In genomic region chr2:118186110-118186857, GRCh38 we compare ENCODE assay signal across 7 cellular contexts.
A peak's percentile ranks its signal among the peaks of the same experiment; 100 is the strongest.
DNase-seq lines count a peak whose midpoint lies in the region; ATAC-seq, FAIRE-seq and TF ChIP-seq lines count a peak whose summit lies in the region.

No MANE protein-coding gene starts in this region.

- intact Hi-C loops in K562 (cut with micrococcal nuclease), result no loop called here

- no peaks in the 10 kb centered on the region for H3K9me1 ChIP-seq in K562 (ENCODE audit: control insufficient read depth, insufficient read depth, low read length)

- H3K4me3 ChIP-seq in K562 (no peak overlapping the region), iPS-11a (ENCODE audit: low read depth, low read length) (peak overlapping the region; percentile 69), skeletal muscle cell (ENCODE audit: low read depth, low read length) (peak overlapping the region; percentile 67)

- H3K4me1 ChIP-seq in K562 (replicated peaks in 1 of 2; ENCODE audit: control insufficient read depth in 2 of 2, insufficient read depth in 2 of 2, low read length in 2 of 2), result peaks cover 0 to 9% of the 10 kb centered on the region in 2 experiments; a peak in 2 of 5 replicates

- ATAC-seq in GM18499 (IDR thresholded peaks at IDR 0.05; ENCODE audit: insufficient read depth, unreplicated experiment) (peak; percentile 84), HG02884 (IDR thresholded peaks at IDR 0.05; ENCODE audit: unreplicated experiment) (peak; percentile 88), K562 (no peak; the same call in 1 of the 3 replicates)

- no peaks in the 10 kb centered on the region for H3K9me3 ChIP-seq in K562 (replicated peaks; ENCODE audit: control insufficient read depth, insufficient read depth, low read depth, low read length)

- H3K79me2 ChIP-seq in K562 (ENCODE audit: control insufficient read depth, insufficient read depth, low read length), result no peaks in the 10 kb centered on the region

- no peak for TF ChIP-seq POLR2A in K562 (conservative IDR thresholded peaks at IDR 0.05)

- TF ChIP-seq EP300 in K562 (IDR thresholded peaks at IDR 0.05; ENCODE audit: low read length), result no peak

- POLR2A ChIA-PET in K562 (lab: Yijun Ruan, JAX), result no interaction called here

- BruUV-seq in K562 (replicated peaks; lab: Mats Ljungman, UMichigan), result no TSS peak

- CTCF ChIA-PET in K562 (lab: Yijun Ruan, JAX; ENCODE audit: low intra/inter-chr PET ratio), result no interaction called here

- no peak overlapping the region for H2AFZ ChIP-seq in K562 (ENCODE audit: low read depth, low read length)

- in situ Hi-C loops in K562 (cut with MboI), result no loop called here

- no peak for FAIRE-seq in K562 (lab: Jason Lieb, UNC)

- H3K36me3 ChIP-seq in K562 (ENCODE audit: control insufficient read depth, insufficient read depth, low read length), result no peaks in the 10 kb centered on the region

- no peak overlapping the region for H3K4me2 ChIP-seq in K562 (ENCODE audit: insufficient read depth, low read length)

- peaks cover 18 to 32% of the 10 kb centered on the region in 2 experiments; a peak in 4 of 5 replicates for H3K27me3 ChIP-seq in K562 (ENCODE audit: control insufficient read depth in 2 of 2, insufficient read depth in 2 of 2, low read length in 2 of 2)

- peak; percentile 32 for DNase-seq in NCI-H1694 (lab: John Stamatoyannopoulos, UW)
- DNase-seq in T1000 (lab: John Stamatoyannopoulos, UW), result peak; percentile 32
- DNase-seq in K562 (ENCODE audit: extremely low read depth in 1 of 4, low spot score in 3 of 4), result no peak
- DNase-seq in skeletal muscle cell (ENCODE audit: low read depth), result peak; percentile 61

- H4K20me1 ChIP-seq in K562 (replicated peaks; ENCODE audit: control insufficient read depth, insufficient read depth, low read length), result 0 out of 2 replicates have a peak, but pooled peaks cover 4% of the 10 kb centered on the region

- 28% methylated on average over 47 of the region's 52 CpGs for WGBS in K562 (ENCODE audit: insufficient coverage, low coverage, missing lambda C conversion rate)

- H3K27ac ChIP-seq in K562 (ENCODE audit: extremely low read depth, low read depth, low read length), result no peak overlapping the region

- no peak for TF ChIP-seq RAD21 in K562 (CRISPR knock-in tag; conservative IDR thresholded peaks at IDR 0.05 in 1 of 2, IDR thresholded peaks at IDR 0.05 in 1 of 2)

- TF ChIP-seq CTCF in K562 (IDR thresholded peaks at IDR 0.05 in 2 of 3, conservative IDR thresholded peaks at IDR 0.05 in 1 of 3; ENCODE audit: insufficient read depth in 2 of 3, low read depth in 1 of 3, low read length in 3 of 3), result no peak

- no peak overlapping the region for H3K9ac ChIP-seq in K562 (ENCODE audit: insufficient read depth in 1 of 2, low read depth in 2 of 2, low read length in 2 of 2)

TF ChIP-seq in K562, 482 proteins besides CTCF, POLR2A, EP300 and RAD21:
- TF ChIP-seq TCF7L2 (IDR thresholded peaks at IDR 0.05; ENCODE audit: low read depth, low read length) (no peak), SIN3B (IDR thresholded peaks at IDR 0.05; ENCODE audit: low read depth) (no peak), FOXP4 (CRISPR knock-in tag; IDR thresholded peaks at IDR 0.05; ENCODE audit: borderline replicate concordance) (no peak), RBM34 (IDR thresholded peaks at IDR 0.05; ENCODE audit: borderline replicate concordance, insufficient read depth, low read length) (no peak), NRF1 (conservative IDR thresholded peaks at IDR 0.05 in 1 of 2, IDR thresholded peaks at IDR 0.05 in 1 of 2) (peak; percentile 77 to 78)
- TF ChIP-seq, protein P1, sequence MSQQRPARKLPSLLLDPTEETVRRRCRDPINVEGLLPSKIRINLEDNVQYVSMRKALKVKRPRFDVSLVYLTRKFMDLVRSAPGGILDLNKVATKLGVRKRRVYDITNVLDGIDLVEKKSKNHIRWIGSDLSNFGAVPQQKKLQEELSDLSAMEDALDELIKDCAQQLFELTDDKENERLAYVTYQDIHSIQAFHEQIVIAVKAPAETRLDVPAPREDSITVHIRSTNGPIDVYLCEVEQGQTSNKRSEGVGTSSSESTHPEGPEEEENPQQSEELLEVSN (IDR thresholded peaks at IDR 0.05; ENCODE audit: borderline replicate concordance in 1 of 2, extremely low read depth in 1 of 2, insufficient read depth in 1 of 2, insufficient read length in 1 of 2, low read depth in 1 of 2, low read length in 1 of 2, poor library complexity in 1 of 2, severe bottlenecking in 1 of 2), result peak in 1 of 2 experiments; percentile 38

Comparison
In these comparisons a context has a peak if more than half of its experiments do, and no peak if none do; other contexts are left out.
1. DNase-seq: peak in NCI-H1694 (single experiment), T1000 (single experiment) and skeletal muscle cell (single experiment); none in K562 (0 of 4).